Comparison of ENCODE assay signal across 24 cellular contexts in the genomic region with DNA sequence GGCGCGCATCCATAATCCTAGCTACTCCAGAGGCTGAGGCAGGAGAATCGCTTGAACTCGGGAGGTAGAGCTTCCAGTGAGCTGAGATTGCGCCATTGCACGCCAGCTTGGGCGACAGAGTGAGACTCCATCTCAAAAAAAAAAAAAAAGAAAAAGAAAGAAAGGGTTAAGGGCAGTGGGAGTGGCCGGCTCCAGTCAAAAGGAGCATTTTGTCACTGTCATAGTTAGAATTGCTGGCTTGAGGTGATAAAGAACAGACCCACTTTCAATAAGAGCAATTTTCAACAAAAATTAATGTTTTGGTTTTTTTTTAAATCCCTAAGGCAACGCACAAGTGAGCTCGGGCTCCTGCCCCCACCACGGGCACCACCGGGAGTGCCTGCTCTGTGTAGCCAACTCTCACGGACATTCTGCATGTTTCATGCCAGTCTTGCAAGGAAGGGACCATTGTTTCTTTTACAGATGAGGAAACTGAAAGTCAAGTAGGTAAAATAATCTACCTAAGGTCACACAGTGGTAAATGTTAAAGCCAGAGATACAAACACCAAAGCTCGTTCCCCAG. TPM values are rescaled to one million over a fixed set of nuclear protein-coding genes. Genes with fewer than 3 reads are reported as not detected.
A peak's percentile ranks its signal among the peaks of the same experiment; 100 is the strongest.
DNase-seq lines count a peak whose midpoint lies in the region; ATAC-seq, FAIRE-seq and TF ChIP-seq lines count a peak whose summit lies in the region.
"Had no signal": no experiment of that assay in that cellular context is flagged by ENCODE, and none has a peak within 500 bp of the region (broad histone marks: within the 10 kb centered on the region; RNA-seq: fewer than 3 reads in every experiment).

No MANE protein-coding gene starts in this region.

- H3K27ac ChIP-seq in SK-N-SH (ENCODE audit: low read depth in 2 of 2, low read length in 1 of 2) (no peak overlapping the region), kidney (ENCODE audit: low read depth in 2 of 2, low read length in 2 of 2) (no peak overlapping the region), MM.1S (ENCODE audit: low read length) (no peak overlapping the region), left ventricle myocardium inferior (replicated peaks) (no peak overlapping the region)
- H3K27ac ChIP-seq: 22Rv1, BLaER1, GM23248 had no signal

- H3K4me3 ChIP-seq in SK-N-SH (ENCODE audit: low read depth in 2 of 2, low read length in 1 of 2) (no peak overlapping the region), kidney (ENCODE audit: low read length in 2 of 2) (no peak overlapping the region), MM.1S (ENCODE audit: low read length) (no peak overlapping the region), left ventricle myocardium inferior (no peak overlapping the region)
- H3K4me3 ChIP-seq: A549, BLaER1, GM23248, HAP-1 had no signal

- WGBS in SK-N-SH (ENCODE audit: low lambda C conversion rate) = 62% methylated on average over 14 of the region's 14 CpGs

- no peak for TF ChIP-seq RAD21 in SK-N-SH (IDR thresholded peaks at IDR 0.05; ENCODE audit: low read length)

- H3K4me2 ChIP-seq in SK-N-SH (no peak overlapping the region), MM.1S (ENCODE audit: low read depth, low read length) (no peak overlapping the region)
- H3K4me2 ChIP-seq: A549, BLaER1 had no signal

- FAIRE-seq in kidney (lab: Jason Lieb, UNC) = no peak
- FAIRE-seq: A549, GM12892, GM18507, HTR-8/SVneo had no signal

- intact Hi-C loops in kidney (cut with DNase I) (no loop called here), posterior vena cava (cut with DNase I) (no loop called here), left ventricle myocardium inferior (cut with micrococcal nuclease) (no loop called here)

- H4K20me1 ChIP-seq in SK-N-SH (ENCODE audit: insufficient read depth) (no peaks in the 10 kb centered on the region), MM.1S (ENCODE audit: insufficient read depth, low read length) (no peaks in the 10 kb centered on the region; the same call in 1 of the 2 replicates)
- H4K20me1 ChIP-seq: BLaER1 had no signal

- H3K4me1 ChIP-seq in SK-N-SH (ENCODE audit: control insufficient read depth in 1 of 2, insufficient read depth in 2 of 2, low read depth in 1 of 2, low read length in 1 of 2) = peaks cover 0 to 15% of the 10 kb centered on the region in 2 experiments; a peak in 1 of 4 replicates
- no peaks in the 10 kb centered on the region for H3K4me1 ChIP-seq in kidney (ENCODE audit: control insufficient read depth in 1 of 2, insufficient read depth in 1 of 2, low read depth in 1 of 2, low read length in 2 of 2)
- H3K4me1 ChIP-seq in MM.1S (ENCODE audit: low read length) = no peaks in the 10 kb centered on the region
- no peaks in the 10 kb centered on the region for H3K4me1 ChIP-seq in left ventricle myocardium inferior
- H3K4me1 ChIP-seq: HAP-1 had no signal

- peak; percentile 74 for DNase-seq in SK-N-SH
- peak; percentile 18 for DNase-seq in kidney
- peak; percentile 28 for DNase-seq in posterior vena cava (ENCODE audit: low spot score)
- DNase-seq in MM.1S = no peak
- no peak for DNase-seq in SKM-1 (lab: John Stamatoyannopoulos, UW; ENCODE audit: unreplicated experiment)
- no peak for DNase-seq in left ventricle myocardium inferior
- DNase-seq: CD4-positive, alpha-beta memory T cell; DMS153; DMS79; GDM1; GM23248 had no signal

- no peak overlapping the region for H2AFZ ChIP-seq in SK-N-SH (ENCODE audit: low read depth)
- H2AFZ ChIP-seq in MM.1S (ENCODE audit: low read length) = no peak overlapping the region
- H2AFZ ChIP-seq: GM23248 had no signal

- H3F3A ChIP-seq in SK-N-SH (replicated peaks; ENCODE audit: insufficient read depth) = no peaks in the 10 kb centered on the region
- no peaks in the 10 kb centered on the region for H3F3A ChIP-seq in MM.1S (ENCODE audit: insufficient read depth, low read length)

- H3K9ac ChIP-seq in SK-N-SH (no peak overlapping the region), kidney (ENCODE audit: low read length in 2 of 2) (no peak overlapping the region), MM.1S (ENCODE audit: low read length) (no peak overlapping the region)
- H3K9ac ChIP-seq: BLaER1, GM23248 had no signal

- peak in 1 of 2 experiments; percentile 44; a peak in 1 of 4 replicates for TF ChIP-seq EP300 in SK-N-SH (IDR thresholded peaks at IDR 0.05; ENCODE audit: borderline replicate concordance in 1 of 2, low read depth in 1 of 2, low read length in 1 of 2)

- POLR2A ChIA-PET in SK-N-SH (lab: Yijun Ruan, JAX) = interaction anchor here (1.1 kb wide), 1 partner anchor 103 kb away, joined by 3 read pairs; no protein-coding TSS in a partner anchor

- no peak for TF ChIP-seq CTCF in SK-N-SH (IDR thresholded peaks at IDR 0.05)
- no peak for TF ChIP-seq CTCF in kidney (IDR thresholded peaks at IDR 0.05; ENCODE audit: borderline replicate concordance, extremely low read depth, insufficient read depth)
- TF ChIP-seq CTCF in MM.1S (IDR thresholded peaks at IDR 0.05; ENCODE audit: low read length) = no peak
- TF ChIP-seq CTCF in left ventricle myocardium inferior (IDR thresholded peaks at IDR 0.05; ENCODE audit: borderline replicate concordance) = no peak

- no peaks in the 10 kb centered on the region for H3K9me3 ChIP-seq in SK-N-SH
- H3K9me3 ChIP-seq in kidney (ENCODE audit: control insufficient read depth in 1 of 2, low read length in 2 of 2) = no peaks in the 10 kb centered on the region
- no peaks in the 10 kb centered on the region for H3K9me3 ChIP-seq in MM.1S (replicated peaks; ENCODE audit: insufficient read depth, low read length)
- no peaks in the 10 kb centered on the region for H3K9me3 ChIP-seq in left ventricle myocardium inferior (replicated peaks)
- H3K9me3 ChIP-seq: A549, BLaER1, HAP-1 had no signal

- H3K36me3 ChIP-seq in SK-N-SH (replicated peaks in 1 of 2; ENCODE audit: control insufficient read depth in 1 of 2, insufficient read depth in 2 of 2, low read length in 1 of 2) = no peaks in the 10 kb centered on the region
- no peaks in the 10 kb centered on the region for H3K36me3 ChIP-seq in kidney (ENCODE audit: control insufficient read depth in 1 of 2, insufficient read depth in 2 of 2, low read length in 2 of 2)
- H3K36me3 ChIP-seq in MM.1S (replicated peaks; ENCODE audit: insufficient read depth, low read length) = no peaks in the 10 kb centered on the region
- no peaks in the 10 kb centered on the region for H3K36me3 ChIP-seq in left ventricle myocardium inferior
- H3K36me3 ChIP-seq: BLaER1, HAP-1 had no signal

- no peaks in the 10 kb centered on the region for H3K9me2 ChIP-seq in SK-N-SH
- no peaks in the 10 kb centered on the region for H3K9me2 ChIP-seq in MM.1S (replicated peaks; ENCODE audit: insufficient read depth, low read length)

- no peaks in the 10 kb centered on the region for H3K79me2 ChIP-seq in SK-N-SH (ENCODE audit: insufficient read depth)
- H3K79me2 ChIP-seq in MM.1S (ENCODE audit: low read length) = no peaks in the 10 kb centered on the region

- ATAC-seq in SK-N-SH treated with all-trans-retinoic acid at 6 μM for 48 hours (no peak), HG03378 (IDR thresholded peaks at IDR 0.05; ENCODE audit: unreplicated experiment) (no peak)

- CTCF ChIA-PET in SK-N-SH (lab: Yijun Ruan, JAX) = interaction anchor here (1.2 to 2.7 kb wide), 7 partner anchors 14 to 113 kb away, joined by 3 to 11 read pairs (median 5); no protein-coding TSS in a partner anchor

- H3K27me3 ChIP-seq in SK-N-SH (ENCODE audit: insufficient read depth) (0 out of 2 replicates have a peak, but pooled peaks cover 26% of the 10 kb centered on the region), MM.1S (replicated peaks; ENCODE audit: insufficient read depth, low read length) (peaks cover 75% of the 10 kb centered on the region), left ventricle myocardium inferior (ENCODE audit: low read depth) (peaks cover 42% of the 10 kb centered on the region)
- H3K27me3 ChIP-seq: BLaER1 had no signal

TF ChIP-seq in SK-N-SH, 30 proteins besides CTCF, POLR2A, EP300 and RAD21 (continues in another document):
- TF ChIP-seq PBX3 (IDR thresholded peaks at IDR 0.05) (no peak), SMC3 (IDR thresholded peaks at IDR 0.05; ENCODE audit: low read depth, low read length) (no peak), SIN3A (IDR thresholded peaks at IDR 0.05; ENCODE audit: borderline replicate concordance, low read depth, low read length) (no peak)

TF ChIP-seq in SK-N-SH treated with all-trans-retinoic acid at 6 μM for 48 hours, 23 proteins besides CTCF, POLR2A, EP300 and RAD21:
- no peak for TF ChIP-seq PATZ1 (CRISPR knock-in tag; IDR thresholded peaks at IDR 0.05; ENCODE audit: borderline replicate concordance)
- no peak for TF ChIP-seq TOX (CRISPR knock-in tag; IDR thresholded peaks at IDR 0.05; ENCODE audit: borderline replicate concordance)
- no peak for TF ChIP-seq ZNF70 (CRISPR knock-in tag; IDR thresholded peaks at IDR 0.05)
- TF ChIP-seq CSDC2 (CRISPR knock-in tag; IDR thresholded peaks at IDR 0.05) = no peak
- TF ChIP-seq ZNF8 (CRISPR knock-in tag; IDR thresholded peaks at IDR 0.05) = no peak
- TF ChIP-seq PPARA (CRISPR knock-in tag; IDR thresholded peaks at IDR 0.05; ENCODE audit: borderline replicate concordance) = no peak
- TF ChIP-seq TCF4 (CRISPR knock-in tag; IDR thresholded peaks at IDR 0.05; ENCODE audit: borderline replicate concordance) = no peak

RNA-seq across cellular contexts. Expression of gene CIB4, which starts 8.5 kb away (rescaled TPM):
- polyA plus RNA-seq in SK-N-SH (2012; rRNA removed) (not detected in 2 replicates), kidney (ENCODE audit: insufficient read depth, low read depth, low replicate concordance) (not detected)
- not detected in 2 replicates for polyA plus RNA-seq in SK-N-SH (2012; cell fraction: cytosol; rRNA removed)
- not detected in 2 replicates for polyA plus RNA-seq in SK-N-SH (2012; cell fraction: nucleus; rRNA removed)
- total RNA-seq in kidney (not detected), posterior vena cava (not detected), left ventricle myocardium inferior (not detected)
- total RNA-seq: CD4-positive, alpha-beta memory T cell; Daoy; GM23248; H4 had no signal
- polyA plus RNA-seq: AG04450; CD14-positive monocyte; CD4-positive, alpha-beta memory T cell; GM23248 had no signal

RNA-seq across cellular contexts. Expression of gene KCNK3, which starts 59.8 kb away (rescaled TPM):
- polyA plus RNA-seq in SK-N-SH (2012; rRNA removed) (0.16 and 0.31 TPM in 2 replicates), kidney (ENCODE audit: insufficient read depth, low read depth, low replicate concordance) (2.1 TPM)
- polyA plus RNA-seq in SK-N-SH (2012; cell fraction: cytosol; rRNA removed) = 0.06 and 0.24 TPM in 2 replicates
- 0.04 and 0.27 TPM in 2 replicates for polyA plus RNA-seq in SK-N-SH (2012; cell fraction: nucleus; rRNA removed)
- total RNA-seq in kidney (8.1 TPM), posterior vena cava (10 to 100 TPM; 13.1 to 24.4 TPM), left ventricle myocardium inferior (3.2 TPM)
- total RNA-seq: CD4-positive, alpha-beta memory T cell; GM23248 had no signal
- polyA plus RNA-seq: CD14-positive monocyte; CD4-positive, alpha-beta memory T cell; GM23248 had no signal

Comparison
In these comparisons a context has a peak if more than half of its experiments do, and no peak if none do; other contexts are left out.
1. DNase-seq: peak in SK-N-SH (single experiment), kidney (single experiment) and posterior vena cava (single experiment); none in MM.1S (single experiment), SKM-1 (single experiment) and left ventricle myocardium inferior (single experiment).